In genomic region chr22:20201837-20202392, GRCh38 we compare ENCODE assay signal across 35 cellular contexts. TPM values are rescaled to one million over a fixed set of nuclear protein-coding genes. Genes with fewer than 3 reads are reported as not detected.
"Had no signal": no experiment of that assay in that cellular context is flagged by ENCODE, and none has a peak within 500 bp of the region (broad histone marks: within the 10 kb centered on the region; RNA-seq: fewer than 3 reads in every experiment).

No MANE protein-coding gene starts in this region.

- H3K27me3 Mint-ChIP-seq: activated CD8-positive, alpha-beta T cell treated with anti-CD3 and anti-CD28 coated beads for 36 hours; activated naive CD4-positive, alpha-beta T cell treated with anti-CD3 and anti-CD28 coated beads, Interleukin-2, amount 50 U/mL, for 24 hours; activated naive CD8-positive, alpha-beta T cell treated with anti-CD3 and anti-CD28 coated beads for 36 hours; activated naive CD8-positive, alpha-beta T cell treated with anti-CD3 and anti-CD28 coated beads, Interleukin-2, amount 50 U/mL, for 24 hours had no signal

- DNase-seq: activated CD4-positive, alpha-beta T cell treated with anti-CD3 and anti-CD28 coated beads for 1 hour; activated CD4-positive, alpha-beta T cell treated with anti-CD3 and anti-CD28 coated beads for 4 hours; activated CD4-positive, alpha-beta T cell treated with anti-CD3 and anti-CD28 coated beads, Interleukin-2, amount 50 U/mL, for 1 hour; activated CD4-positive, alpha-beta T cell treated with anti-CD3 and anti-CD28 coated beads, Interleukin-2, amount 50 U/mL, for 48 hours; activated CD8-positive, alpha-beta memory T cell treated with anti-CD3 and anti-CD28 coated beads for 24 hours; activated CD8-positive, alpha-beta T cell treated with anti-CD3 and anti-CD28 coated beads for 36 hours; activated effector memory CD4-positive, alpha-beta T cell treated with Interleukin-2 at 50 U/mL for 16 hours; activated gamma-delta T cell treated with Interleukin-2 at 50 U/mL for 16 hours; activated naive CD4-positive, alpha-beta T cell treated with Interleukin-2 at 50 U/mL for 16 hours; activated naive CD8-positive, alpha-beta T cell treated with anti-CD3 and anti-CD28 coated beads for 36 hours; activated naive CD8-positive, alpha-beta T cell treated with anti-CD3 and anti-CD28 coated beads, Interleukin-2, amount 50 U/mL, for 24 hours; activated T-cell treated with anti-CD3 and anti-CD28 coated beads, Interleukin-2, amount 50 U/mL, for 4 hours; adrenal gland; amygdala; aorta; central memory CD4-positive, alpha-beta T cell; cerebellar nuclear complex; colonic mucosa; effector CD8-positive, alpha-beta T cell; foreskin keratinocyte; gastrocnemius medialis; heart right ventricle; T-helper 1 cell; T-helper 17 cell; T1000 had no signal

- H3K4me1 ChIP-seq: breast epithelium had no signal

- H3K36me3 ChIP-seq: adrenal gland, breast epithelium, cardiac muscle cell, colonic mucosa, gastrocnemius medialis, heart right ventricle had no signal

- H3K4me3 ChIP-seq: adrenal gland, breast epithelium, cardiac muscle cell, colonic mucosa, gastrocnemius medialis, heart right ventricle, hepatocyte had no signal

- H3K4me2 ChIP-seq: hepatocyte had no signal

- H3K9me3 ChIP-seq: adrenal gland, breast epithelium, colonic mucosa, gastrocnemius medialis, heart right ventricle had no signal

- H3K79me2 ChIP-seq: hepatocyte had no signal

- H3K27ac ChIP-seq: adrenal gland, breast epithelium, cardiac muscle cell, colonic mucosa, foreskin keratinocyte, gastrocnemius medialis, hepatocyte had no signal

- H3K9me3 Mint-ChIP-seq: activated CD8-positive, alpha-beta T cell treated with anti-CD3 and anti-CD28 coated beads for 36 hours; activated naive CD4-positive, alpha-beta T cell treated with anti-CD3 and anti-CD28 coated beads, Interleukin-2, amount 50 U/mL, for 24 hours; activated naive CD8-positive, alpha-beta T cell treated with anti-CD3 and anti-CD28 coated beads for 36 hours; activated naive CD8-positive, alpha-beta T cell treated with anti-CD3 and anti-CD28 coated beads, Interleukin-2, amount 50 U/mL, for 24 hours; activated T-cell treated with anti-CD3 and anti-CD28 coated beads, Interleukin-2, amount 50 U/mL, for 4 hours; activated T-helper 17 cell treated with anti-CD3 and anti-CD28 coated beads, Interleukin-2, amount 50 U/mL, for 72 hours; T-helper 2 cell treated with Interferon-gamma antibody and Interleukin-4, amounts not matched to agents 5 μg/mL and 100 μg/mL, for 36 hours; WTC11 had no signal

- H3K36me3 Mint-ChIP-seq: activated naive CD4-positive, alpha-beta T cell treated with anti-CD3 and anti-CD28 coated beads, Interleukin-2, amount 50 U/mL, for 24 hours; activated naive CD8-positive, alpha-beta T cell treated with anti-CD3 and anti-CD28 coated beads for 36 hours; brain; WTC11 had no signal

- H3K4me3 Mint-ChIP-seq: activated CD8-positive, alpha-beta T cell treated with anti-CD3 and anti-CD28 coated beads for 36 hours; activated naive CD4-positive, alpha-beta T cell treated with anti-CD3 and anti-CD28 coated beads, Interleukin-2, amount 50 U/mL, for 24 hours; activated naive CD8-positive, alpha-beta T cell treated with anti-CD3 and anti-CD28 coated beads for 36 hours; activated naive CD8-positive, alpha-beta T cell treated with anti-CD3 and anti-CD28 coated beads, Interleukin-2, amount 50 U/mL, for 24 hours; activated T-cell treated with anti-CD3 and anti-CD28 coated beads, Interleukin-2, amount 50 U/mL, for 4 hours; activated T-helper 17 cell treated with anti-CD3 and anti-CD28 coated beads, Interleukin-2, amount 50 U/mL, for 72 hours; brain; T-helper 17 cell; T-helper 2 cell treated with Interferon-gamma antibody and Interleukin-4, amounts not matched to agents 5 μg/mL and 100 μg/mL, for 36 hours; WTC11 had no signal

- ATAC-seq: activated CD8-positive, alpha-beta T cell treated with anti-CD3 and anti-CD28 coated beads for 36 hours; activated naive CD8-positive, alpha-beta T cell treated with anti-CD3 and anti-CD28 coated beads, Interleukin-2, amount 50 U/mL, for 24 hours; activated T-cell treated with anti-CD3 and anti-CD28 coated beads, Interleukin-2, amount 50 U/mL, for 4 hours; activated T-helper 17 cell treated with anti-CD3 and anti-CD28 coated beads, Interleukin-2, amount 50 U/mL, for 72 hours; esophagus mucosa; foreskin keratinocyte; gastrocnemius medialis; heart right ventricle; T-helper 17 cell; WTC11 had no signal

- H3K27me3 ChIP-seq: adrenal gland, breast epithelium, colonic mucosa, foreskin keratinocyte, gastrocnemius medialis, heart right ventricle, hepatocyte had no signal

- H3K27ac Mint-ChIP-seq: activated CD8-positive, alpha-beta T cell treated with anti-CD3 and anti-CD28 coated beads for 36 hours; activated naive CD4-positive, alpha-beta T cell treated with anti-CD3 and anti-CD28 coated beads, Interleukin-2, amount 50 U/mL, for 24 hours; activated naive CD8-positive, alpha-beta T cell treated with anti-CD3 and anti-CD28 coated beads for 36 hours; activated naive CD8-positive, alpha-beta T cell treated with anti-CD3 and anti-CD28 coated beads, Interleukin-2, amount 50 U/mL, for 24 hours; activated T-helper 17 cell treated with anti-CD3 and anti-CD28 coated beads, Interleukin-2, amount 50 U/mL, for 72 hours; T-helper 17 cell; T-helper 2 cell treated with Interferon-gamma antibody and Interleukin-4, amounts not matched to agents 5 μg/mL and 100 μg/mL, for 36 hours; WTC11 had no signal

- H2AFZ ChIP-seq: hepatocyte had no signal

RNA-seq across cellular contexts. Expression of gene CCDC188, which starts 51.1 kb away (rescaled TPM):
- total RNA-seq: activated CD8-positive, alpha-beta T cell treated with anti-CD3 and anti-CD28 coated beads for 36 hours; activated naive CD8-positive, alpha-beta T cell treated with anti-CD3 and anti-CD28 coated beads for 36 hours; activated T-cell treated with anti-CD3 and anti-CD28 coated beads, Interleukin-2, amount 50 U/mL, for 4 hours; cardiac muscle cell; epithelial cell of proximal tubule; foreskin keratinocyte; hepatocyte; WTC11 had no signal
- polyA plus RNA-seq: aorta, cardiac muscle cell, foreskin keratinocyte, hepatocyte had no signal
